1 cellular context compared by ENCODE assay signal in genomic region chr2:47056374-47056773, GRCh38.
TF ChIP-seq lines count a peak whose summit lies in the region.

No MANE protein-coding gene starts in this region.

TF ChIP-seq in HepG2, 621 proteins besides CTCF, POLR2A, EP300 and RAD21 (continued from another document):
- TF ChIP-seq KLF15 (CRISPR knock-in tag; IDR thresholded peaks at IDR 0.05; ENCODE audit: borderline replicate concordance) (no peak), ZNF562 (CRISPR knock-in tag; IDR thresholded peaks at IDR 0.05; ENCODE audit: borderline replicate concordance) (no peak), PHF21A (CRISPR knock-in tag; IDR thresholded peaks at IDR 0.05) (no peak), ZNF503 (CRISPR knock-in tag; IDR thresholded peaks at IDR 0.05) (no peak), NCOR1 (IDR thresholded peaks at IDR 0.05; ENCODE audit: borderline replicate concordance, low read length) (no peak)
